9 cellular contexts compared by ENCODE assay signal in the genomic region with DNA sequence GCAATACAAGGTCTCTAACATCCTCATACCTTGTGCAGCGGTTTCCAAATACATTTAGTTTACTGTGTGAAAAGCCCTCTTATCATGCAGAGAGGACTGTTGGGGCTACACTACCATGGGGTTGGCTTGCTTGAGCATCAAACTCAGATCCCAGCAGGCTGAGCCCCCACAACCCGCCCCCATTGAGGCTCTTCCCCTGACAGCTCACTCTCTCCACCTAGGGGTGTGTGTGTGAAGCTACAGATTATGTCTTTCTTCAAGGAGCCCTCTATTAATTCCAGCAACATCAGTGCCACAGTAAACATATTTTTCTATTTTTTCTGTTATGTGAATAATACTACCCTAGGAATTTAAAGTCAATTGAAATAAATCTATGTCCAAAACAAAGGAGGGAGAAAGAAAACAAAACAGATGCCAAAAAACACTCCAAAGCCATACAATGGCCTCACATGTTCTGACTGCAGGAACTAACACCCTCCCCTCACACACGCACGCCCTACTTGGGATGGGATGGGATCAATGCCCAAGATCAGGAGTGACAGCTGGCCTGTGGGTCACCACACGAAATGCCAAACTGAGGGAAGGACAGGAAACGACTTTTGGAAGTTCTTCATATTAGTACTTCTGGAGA. TPM values are rescaled to one million over a fixed set of nuclear protein-coding genes. Genes with fewer than 3 reads are reported as not detected.
A peak's percentile ranks its signal among the peaks of the same experiment; 100 is the strongest.
DNase-seq lines count a peak whose midpoint lies in the region; ATAC-seq, FAIRE-seq and TF ChIP-seq lines count a peak whose summit lies in the region.
"Had no signal": no experiment of that assay in that cellular context is flagged by ENCODE, and none has a peak within 500 bp of the region (broad histone marks: within the 10 kb centered on the region; RNA-seq: fewer than 3 reads in every experiment).

No MANE protein-coding gene starts in this region.

- no peak overlapping the region for H4K91ac ChIP-seq in H1 (replicated peaks; ENCODE audit: insufficient read length, low read length)

- no peak overlapping the region for H3K4ac ChIP-seq in H1 (replicated peaks; ENCODE audit: insufficient read length, low read depth, low read length)

- H3K4me1 ChIP-seq in breast epithelium (no peaks in the 10 kb centered on the region), H1 (replicated peaks in 1 of 4; ENCODE audit: control insufficient read depth in 3 of 4, insufficient read depth in 4 of 4, low read length in 3 of 4) (peaks cover 0 to 3% (median under 1%) of the 10 kb centered on the region in 4 experiments; a peak in 3 of 7 replicates), thoracic aorta (ENCODE audit: control insufficient read depth in 1 of 2, low read depth in 2 of 2) (peaks cover 5 to 32% of the 10 kb centered on the region in 2 donors)

- H3K23me2 ChIP-seq in H1 (ENCODE audit: low read depth, low read length): no peaks in the 10 kb centered on the region

- intact Hi-C loops in MCF 10A (cut with micrococcal nuclease): no loop called here
- intact Hi-C loops in breast epithelium (cut with DNase I; ENCODE audit: low total_unique reads): no loop called here

- no peak overlapping the region for H2BK5ac ChIP-seq in H1 (ENCODE audit: low read depth, low read length)

- H4K20me1 ChIP-seq in H1 (replicated peaks in 1 of 2; ENCODE audit: control insufficient read depth in 1 of 2, insufficient read depth in 2 of 2, low read length in 2 of 2): no peaks in the 10 kb centered on the region

- no peaks in the 10 kb centered on the region for H3K9me3 Mint-ChIP-seq in MCF 10A (ENCODE audit: unreplicated experiment)

- DNase-seq in MCF 10A (ENCODE audit: unreplicated experiment) (peak; percentile 25), breast epithelium (ENCODE audit: low spot score in 2 of 2) (no peak), NB4 (ENCODE audit: low read depth) (peak; percentile 22), H1 (ENCODE audit: low read depth in 1 of 2, low spot score in 2 of 2) (no peak), thoracic aorta (ENCODE audit: low spot score) (no peak), substantia nigra (lab: John Stamatoyannopoulos, UW) (no peak), DMS79 (lab: John Stamatoyannopoulos, UW) (no peak), nucleus accumbens (lab: John Stamatoyannopoulos, UW) (no peak)

- H3K9me3 ChIP-seq in breast epithelium (no peaks in the 10 kb centered on the region), H1 (ENCODE audit: insufficient read depth in 2 of 2, low read depth in 1 of 2, low read length in 1 of 2) (no peaks in the 10 kb centered on the region), thoracic aorta (no peaks in the 10 kb centered on the region)

- H4K8ac ChIP-seq in H1 (ENCODE audit: extremely low read depth, insufficient read depth, low read length): no peak overlapping the region

- no peak overlapping the region for H3K18ac ChIP-seq in H1 (ENCODE audit: extremely low read depth, low read length)

- H3K4me2 ChIP-seq in H1 (ENCODE audit: insufficient read depth in 1 of 2, low read depth in 2 of 2, low read length in 2 of 2): no peak overlapping the region

- 54% methylated on average over 6 of the region's 6 CpGs; no CpG with 5 or more reads in 1 of the 2 experiments for WGBS in H1 (ENCODE audit: extremely low coverage in 1 of 2, insufficient coverage in 1 of 2, insufficient read length in 1 of 2, insufficient replicate concordance in 2 of 2, low coverage in 1 of 2, low lambda C conversion rate in 2 of 2, missing lambda C conversion rate in 1 of 2), 2 experiments

- H2BK20ac ChIP-seq in H1 (ENCODE audit: low read length): no peak overlapping the region

- H3K27ac ChIP-seq in breast epithelium: no peak overlapping the region
- no peak overlapping the region for H3K27ac ChIP-seq in H1 (ENCODE audit: low read depth, low read length)
- peak overlapping the region in 1 of 2 donors; percentile 28 for H3K27ac ChIP-seq in thoracic aorta
- H3K27ac ChIP-seq in substantia nigra (ENCODE audit: low read depth, low read length, poor library complexity, severe bottlenecking): no peak overlapping the region

- no peak overlapping the region for H3K56ac ChIP-seq in H1 (replicated peaks; ENCODE audit: insufficient read length, low read depth, low read length)

- no peak overlapping the region for H3K14ac ChIP-seq in H1 (ENCODE audit: insufficient read length)

- TF ChIP-seq EP300 in H1 (IDR thresholded peaks at IDR 0.05; ENCODE audit: borderline replicate concordance in 1 of 2, low read depth in 2 of 2, low read length in 2 of 2): no peak

- no peaks in the 10 kb centered on the region for H3K79me1 ChIP-seq in H1 (ENCODE audit: low read depth, low read length)

- TF ChIP-seq CTCF in MCF 10A (IDR thresholded peaks at IDR 0.05; ENCODE audit: unreplicated experiment) (peak; percentile 45), breast epithelium (IDR thresholded peaks at IDR 0.05) (peak in 1 of 3 donors; percentile 32), NB4 (IDR thresholded peaks at IDR 0.05; ENCODE audit: low read depth, low read length) (peak; percentile 55), H1 (IDR thresholded peaks at IDR 0.05; ENCODE audit: control extremely low read depth in 1 of 3, insufficient read depth in 1 of 3, low read depth in 1 of 3, low read length in 3 of 3) (peak; percentile 59 to 88 (median 71)), thoracic aorta (IDR thresholded peaks at IDR 0.05) (peak; percentile 37)

- H2BK15ac ChIP-seq in H1 (ENCODE audit: low read length): no peak overlapping the region

- H2AFZ ChIP-seq in H1 (ENCODE audit: low read length): 0 out of 2 replicates have a peak overlapping the region, but pooled peaks have one; percentile 57

- no peak overlapping the region; the same call in 1 of the 2 replicates for H2BK12ac ChIP-seq in H1 (ENCODE audit: low read depth, low read length)

- no peak overlapping the region for H3K9ac ChIP-seq in H1 (replicated peaks in 1 of 4; ENCODE audit: extremely low read depth in 1 of 4, low read depth in 3 of 4, low read length in 3 of 4)

- peak; percentile 76 for ATAC-seq in thoracic aorta (ENCODE audit: insufficient number of reproducible peaks, low FRiP score, low read depth)

- H4K5ac ChIP-seq in H1 (ENCODE audit: insufficient read length, low read depth, low read length): no peak overlapping the region

- POLR2A ChIA-PET in MCF 10A (lab: Yijun Ruan, JAX) (no interaction called here), H1 (lab: Charles Lee; ENCODE audit: partially characterized antibody) (no interaction called here)

- TF ChIP-seq POLR2A in breast epithelium (IDR thresholded peaks at IDR 0.05) (no peak), NB4 (IDR thresholded peaks at IDR 0.05; ENCODE audit: extremely low read depth, insufficient read length) (no peak), H1 (IDR thresholded peaks at IDR 0.05; ENCODE audit: control extremely low read depth in 1 of 2, low read depth in 2 of 2, low read length in 2 of 2) (no peak)

- no peaks in the 10 kb centered on the region for H3K79me2 ChIP-seq in H1 (ENCODE audit: control insufficient read depth in 1 of 2, insufficient read depth in 2 of 2, low read length in 2 of 2)

- FAIRE-seq in H1 (lab: Jason Lieb, UNC): peak; percentile 55
- FAIRE-seq: endometrium had no signal

- BruUV-seq in MCF 10A (replicated peaks; lab: Mats Ljungman, UMichigan): no TSS peak

- H2BK120ac ChIP-seq in H1 (replicated peaks; ENCODE audit: low read depth, low read length): no peak overlapping the region

- no peak overlapping the region for H3K27ac Mint-ChIP-seq in MCF 10A (ENCODE audit: low read depth, unreplicated experiment)

- H3K4me1 Mint-ChIP-seq in MCF 10A (ENCODE audit: insufficient read depth, unreplicated experiment): no peaks in the 10 kb centered on the region

- H2AK5ac ChIP-seq in H1 (ENCODE audit: low read depth, low read length): no peak overlapping the region

- CTCF ChIA-PET in MCF 10A (lab: Yijun Ruan, JAX): interaction anchor here (0.7 to 2.8 kb wide), 15 partner anchors 9 to 369 kb away, joined by 3 to 14 read pairs (median 4); partner anchors contain the start of gene TM4SF4
- CTCF ChIA-PET in H1 (lab: Charles Lee; ENCODE audit: partially characterized antibody): interaction anchor here (0.6 to 11.3 kb wide), 49 partner anchors 8 to 694 kb away, joined by 3 to 107 read pairs (median 4); partner anchors contain the start of genes TM4SF18 and TM4SF4

- no peak overlapping the region for H3K4me3 ChIP-seq in breast epithelium
- H3K4me3 ChIP-seq in NB4 (ENCODE audit: low read depth, low read length): no peak overlapping the region
- no peak overlapping the region for H3K4me3 ChIP-seq in H1 (ENCODE audit: extremely low read depth in 1 of 4, insufficient read depth in 2 of 4, low read depth in 3 of 4, low read length in 4 of 4)
- H3K4me3 ChIP-seq in thoracic aorta: no peak overlapping the region

- H3K36me3 Mint-ChIP-seq in MCF 10A (ENCODE audit: insufficient read depth, unreplicated experiment): no peaks in the 10 kb centered on the region

- no peak overlapping the region for H3K4me3 Mint-ChIP-seq in MCF 10A (ENCODE audit: unreplicated experiment)

- H3K23ac ChIP-seq in H1 (ENCODE audit: insufficient read length): no peak overlapping the region

- TF ChIP-seq RAD21 in H1 (IDR thresholded peaks at IDR 0.05 in 1 of 2, conservative IDR thresholded peaks at IDR 0.05 in 1 of 2; ENCODE audit: low read depth in 2 of 2, low read length in 2 of 2): peak; percentile 81 to 87

- H3K36me3 ChIP-seq in breast epithelium (no peaks in the 10 kb centered on the region), H1 (ENCODE audit: control insufficient read depth in 2 of 4, insufficient read depth in 4 of 4, low read length in 3 of 4) (no peaks in the 10 kb centered on the region), thoracic aorta (no peaks in the 10 kb centered on the region)

- H3K27me3 ChIP-seq in breast epithelium: no peaks in the 10 kb centered on the region
- H3K27me3 ChIP-seq in H1 (replicated peaks in 1 of 4; ENCODE audit: control insufficient read depth in 3 of 4, extremely low read depth in 1 of 4, insufficient read depth in 3 of 4, low read length in 3 of 4): no peaks in the 10 kb centered on the region
- H3K27me3 ChIP-seq in thoracic aorta (replicated peaks; ENCODE audit: insufficient read depth): no peaks in the 10 kb centered on the region

- H3K27me3 Mint-ChIP-seq in MCF 10A (ENCODE audit: insufficient read depth, unreplicated experiment): peaks cover 15% of the 10 kb centered on the region

TF ChIP-seq in H1, 55 proteins besides CTCF, POLR2A, EP300 and RAD21 (continues in another document):
- TF ChIP-seq EGR1 (IDR thresholded peaks at IDR 0.05; ENCODE audit: borderline replicate concordance, low read depth, low read length): peak; percentile 54; the same call in 1 of the 2 replicates

RNA-seq across cellular contexts. Expression of gene TM4SF4, which starts 14.7 kb away (rescaled TPM):
- total RNA-seq in MCF 10A (2022) (not detected in 2 replicates), breast epithelium (1 to 10 TPM in 1 of 3 donors, not detected in 2; 1.6 TPM), thoracic aorta (not detected)
- total RNA-seq in H1 (2021; fragmentation: NEBNext Ultra II Directional; extraction: Animal tissue kit (Norgen Biotek cat#: 25700)): not detected in 2 replicates
- polyA plus RNA-seq in H1 (2011; rRNA removed): not detected in 2 replicates
- not detected for polyA plus RNA-seq in H1 (2011; cell fraction: cytosol; rRNA removed)
- polyA plus RNA-seq in H1 (2011; cell fraction: nucleus; rRNA removed): not detected
- polyA plus RNA-seq in H1 (2012, experiment 1 of 2): not detected in 4 replicates
- not detected for polyA plus RNA-seq in H1 (2012, experiment 2 of 2)
- not detected for polyA plus RNA-seq in H1 (2013, experiment 1 of 2)
- not detected for polyA plus RNA-seq in H1 (2013, experiment 2 of 2)
- not detected in 2 replicates for polyA minus RNA-seq in H1 (2011; rRNA and poly(A)+ RNA removed)
- not detected for polyA minus RNA-seq in H1 (2011; cell fraction: cytosol; rRNA and poly(A)+ RNA removed)
- not detected for polyA minus RNA-seq in H1 (2011; cell fraction: nucleus; rRNA and poly(A)+ RNA removed)

Comparison
In these comparisons a context has a peak if more than half of its experiments do, and no peak if none do; other contexts are left out.
1. DNase-seq: peak in MCF 10A (single experiment) and NB4 (single experiment); none in breast epithelium (0 of 2), H1 (0 of 2), thoracic aorta (single experiment), substantia nigra (0 of 49), DMS79 (single experiment) and nucleus accumbens (0 of 56).